8 cellular contexts compared by ENCODE assay signal in genomic region chr1:44672254-44672955, GRCh38. TPM values are rescaled to one million over a fixed set of nuclear protein-coding genes. Genes with fewer than 3 reads are reported as not detected.
DNase-seq lines count a peak whose midpoint lies in the region; ATAC-seq and TF ChIP-seq lines count a peak whose summit lies in the region.

No MANE protein-coding gene starts in this region.

- DNase-seq in GM12864 (ENCODE audit: low read depth) (peak; percentile 19), PC-3 (peak; percentile 93), neuronal stem cell (ENCODE audit: low spot score) (no peak), NCI-H2196 (lab: John Stamatoyannopoulos, UW; ENCODE audit: unreplicated experiment) (no peak), HuH-7 (ENCODE audit: low spot score) (no peak), NCI-H524 (lab: John Stamatoyannopoulos, UW) (no peak)

- no peaks in the 10 kb centered on the region for H4K20me1 ChIP-seq in PC-3 (ENCODE audit: low read length)

- no peaks in the 10 kb centered on the region for H3K36me3 ChIP-seq in PC-3 (ENCODE audit: low read depth, low read length)
- peaks cover 0 to 5% of the 10 kb centered on the region in 2 donors for H3K36me3 ChIP-seq in duodenal mucosa (ENCODE audit: control insufficient read depth in 1 of 2, insufficient read depth in 2 of 2, low read length in 2 of 2)
- no peaks in the 10 kb centered on the region for H3K36me3 ChIP-seq in neuronal stem cell (replicated peaks in 1 of 2; ENCODE audit: control insufficient read depth in 2 of 2, insufficient read depth in 2 of 2, low read length in 2 of 2)

- H2BK15ac ChIP-seq in neuronal stem cell (ENCODE audit: low read length): no peak overlapping the region

- no peak overlapping the region for H3K14ac ChIP-seq in neuronal stem cell (ENCODE audit: low read length)

- H2AFZ ChIP-seq in PC-3 (ENCODE audit: low read length) (peak overlapping the region; percentile 75), neuronal stem cell (ENCODE audit: low read length) (peak overlapping the region; percentile 80)

- H3K23ac ChIP-seq in neuronal stem cell (ENCODE audit: low read depth, low read length, poor library complexity): no peak overlapping the region

- H3K27ac ChIP-seq in PC-3 (ENCODE audit: low read length) (peak overlapping the region; percentile 82), duodenal mucosa (ENCODE audit: low read depth, low read length) (no peak overlapping the region), neuronal stem cell (replicated peaks; ENCODE audit: low read length) (no peak overlapping the region)

- H2BK120ac ChIP-seq in neuronal stem cell (ENCODE audit: low read depth, low read length): no peak overlapping the region

- POLR2A ChIA-PET in PC-3 (lab: Charles Lee; ENCODE audit: unreplicated experiment): interaction anchor here (0.5 to 0.7 kb wide), 3 partner anchors 45 to 119 kb away, joined by 3 to 5 read pairs (median 3); no protein-coding TSS in a partner anchor

- TF ChIP-seq CTCF in GM12864 (IDR thresholded peaks at IDR 0.05; ENCODE audit: low read depth, low read length, missing control alignments): no peak
- no peak for TF ChIP-seq CTCF in PC-3 (conservative IDR thresholded peaks at IDR 0.05; ENCODE audit: low read depth, low read length)

- no peak overlapping the region for H2AK5ac ChIP-seq in neuronal stem cell (ENCODE audit: low read depth, low read length)

- H3K4me1 ChIP-seq in PC-3 (ENCODE audit: insufficient read depth, low read length) (peaks cover 42% of the 10 kb centered on the region), duodenal mucosa (ENCODE audit: control insufficient read depth in 1 of 2, insufficient read depth in 2 of 2, low read length in 2 of 2) (peaks cover 34 to 43% of the 10 kb centered on the region in 2 donors), neuronal stem cell (ENCODE audit: control insufficient read depth in 2 of 2, insufficient read depth in 1 of 2, low read depth in 1 of 2, low read length in 2 of 2) (peaks cover 12 to 21% of the 10 kb centered on the region in 2 donors)

- H3K9me3 ChIP-seq in PC-3 (ENCODE audit: low read length) (no peaks in the 10 kb centered on the region), duodenal mucosa (ENCODE audit: control insufficient read depth in 1 of 2, low read length in 2 of 2) (no peaks in the 10 kb centered on the region), neuronal stem cell (replicated peaks in 1 of 2; ENCODE audit: control insufficient read depth in 2 of 2, insufficient read depth in 1 of 2, low read depth in 1 of 2, low read length in 2 of 2) (no peaks in the 10 kb centered on the region)

- no peak overlapping the region for H4K8ac ChIP-seq in neuronal stem cell (ENCODE audit: low read depth, low read length)

- no peak overlapping the region for H2BK5ac ChIP-seq in neuronal stem cell (ENCODE audit: low read length)

- H3F3A ChIP-seq in PC-3 (ENCODE audit: low read length, unreplicated experiment): peaks cover 3% of the 10 kb centered on the region

- no peak overlapping the region for H3K4ac ChIP-seq in neuronal stem cell (ENCODE audit: low read length)

- H3K9me2 ChIP-seq in PC-3 (replicated peaks; ENCODE audit: low read length): no peaks in the 10 kb centered on the region

- no peak overlapping the region for H2BK12ac ChIP-seq in neuronal stem cell (ENCODE audit: low read length)

- no peak overlapping the region for H4K91ac ChIP-seq in neuronal stem cell (ENCODE audit: low read depth, low read length, poor library complexity)

- H3K79me2 ChIP-seq in PC-3 (ENCODE audit: low read length): no peaks in the 10 kb centered on the region

- H3K4me3 ChIP-seq in GM12864 (ENCODE audit: low read depth, low read length) (no peak overlapping the region), PC-3 (ENCODE audit: low read length) (peak overlapping the region; percentile 79; the same call in 1 of the 2 replicates), duodenal mucosa (ENCODE audit: low read depth in 1 of 2, low read length in 2 of 2) (peak overlapping the region; percentile 83 to 98), neuronal stem cell (ENCODE audit: low read length in 2 of 2) (peak overlapping the region in 1 of 2 donors; percentile 0)

- peak overlapping the region; percentile 10; the same call in 1 of the 2 replicates for H3K9ac ChIP-seq in PC-3 (ENCODE audit: low read length)
- no peak overlapping the region for H3K9ac ChIP-seq in duodenal mucosa (ENCODE audit: low read depth in 1 of 2, low read length in 2 of 2)
- no peak overlapping the region for H3K9ac ChIP-seq in neuronal stem cell (ENCODE audit: low read depth, low read length, poor library complexity)

- no peaks in the 10 kb centered on the region for H3K79me1 ChIP-seq in neuronal stem cell (ENCODE audit: low read depth, low read length)

- CTCF ChIA-PET in PC-3 (lab: Charles Lee): no interaction called here

- H3K4me2 ChIP-seq in PC-3 (ENCODE audit: low read length) (peak overlapping the region; percentile 96), neuronal stem cell (ENCODE audit: insufficient read depth, low read length, poor library complexity, severe bottlenecking) (no peak overlapping the region)

- intact Hi-C loops in PC-3 (cut with micrococcal nuclease): loop anchor here (5.0 kb wide), 1 partner anchor 35 kb away; no protein-coding TSS in a partner anchor

- H3K27me3 ChIP-seq in PC-3 (ENCODE audit: low read length): no peaks in the 10 kb centered on the region
- H3K27me3 ChIP-seq in duodenal mucosa (ENCODE audit: control insufficient read depth in 1 of 2, insufficient read depth in 2 of 2, low read length in 2 of 2): no peaks in the 10 kb centered on the region
- H3K27me3 ChIP-seq in neuronal stem cell (ENCODE audit: control insufficient read depth in 3 of 3, insufficient read depth in 3 of 3, low read depth in 1 of 3, low read length in 3 of 3): no peaks in the 10 kb centered on the region

- peak; percentile 25 for ATAC-seq in PC-3
- no peak for ATAC-seq in GM18517 (IDR thresholded peaks at IDR 0.05; ENCODE audit: unreplicated experiment)

- no CpG with 5 or more reads among the region's 13 CpGs for WGBS in neuronal stem cell (ENCODE audit: extremely low coverage in 2 of 2, insufficient read length in 2 of 2, insufficient replicate concordance in 1 of 2), 2 donors

- BruUV-seq in PC-3 (replicated peaks; lab: Mats Ljungman, UMichigan): no TSS peak

- no peak overlapping the region for H3K18ac ChIP-seq in neuronal stem cell (ENCODE audit: low read length)

RNA-seq across cellular contexts. Expression of gene TMEM53, which starts 1.9 kb away (rescaled TPM):
- total RNA-seq in PC-3 (2014; rRNA removed): 9.3 and 12.0 TPM in 2 replicates
- polyA plus RNA-seq in neuronal stem cell (2013, experiment 1 of 2): 11.3 TPM
- polyA plus RNA-seq in neuronal stem cell (2013, experiment 2 of 2): 11.9 TPM

RNA-seq across cellular contexts. Expression of gene ARMH1, which starts 2.1 kb away (rescaled TPM):
- total RNA-seq in PC-3 (2014; rRNA removed): 0.15 TPM in 1 of 2 replicates, not detected in the other
- 7.6 TPM for polyA plus RNA-seq in neuronal stem cell (2013, experiment 1 of 2)
- 7.7 TPM for polyA plus RNA-seq in neuronal stem cell (2013, experiment 2 of 2)

RNA-seq across cellular contexts. Expression of gene RNU5D-1, which starts 58.6 kb away (rescaled TPM):
- total RNA-seq in PC-3 (2014; rRNA removed): not detected in 2 replicates
- not detected for polyA plus RNA-seq in neuronal stem cell (2013, experiment 1 of 2)
- not detected for polyA plus RNA-seq in neuronal stem cell (2013, experiment 2 of 2)

Comparison
In these comparisons a context has a peak if more than half of its experiments do, and no peak if none do; other contexts are left out.
1. DNase-seq: peak in GM12864 (single experiment) and PC-3 (single experiment); none in neuronal stem cell (single experiment), NCI-H2196 (single experiment), HuH-7 (single experiment) and NCI-H524 (0 of 2).